In the genomic region with DNA sequence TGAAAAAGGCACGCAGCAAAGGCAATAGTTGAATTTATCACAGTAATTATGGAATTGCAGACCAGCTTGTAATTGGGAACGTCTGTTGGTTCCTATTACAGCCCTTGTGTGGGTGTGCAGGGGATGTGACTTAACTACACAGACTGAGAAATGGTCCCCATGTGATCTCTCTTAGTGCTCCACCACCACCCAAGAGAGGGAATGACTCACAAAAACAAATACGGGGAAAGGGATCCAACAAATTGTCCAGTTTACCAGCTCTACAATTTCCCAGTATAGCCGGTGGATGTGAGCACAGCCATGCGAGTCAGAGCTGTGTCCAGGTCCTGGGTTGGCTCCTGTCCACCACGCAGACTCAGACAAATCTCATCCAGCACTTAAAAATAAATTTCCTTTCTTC, we compare ENCODE assay signal across 27 cellular contexts.
DNase-seq lines count a peak whose midpoint lies in the region; ATAC-seq, FAIRE-seq and TF ChIP-seq lines count a peak whose summit lies in the region.
"Had no signal": no experiment of that assay in that cellular context is flagged by ENCODE, and none has a peak within 500 bp of the region (broad histone marks: within the 10 kb centered on the region; RNA-seq: fewer than 3 reads in every experiment).

No MANE protein-coding gene starts in this region.

- no peaks in the 10 kb centered on the region for H4K20me1 ChIP-seq in GM23248 (ENCODE audit: insufficient read depth)

- no peak overlapping the region for H2AFZ ChIP-seq in GM23248

- H3K4me3 ChIP-seq in GM23248 = no peak overlapping the region
- H3K4me3 ChIP-seq in bronchial epithelial cell (ENCODE audit: low read depth, low read length) = no peak overlapping the region
- H3K4me3 ChIP-seq: Peyer's patch, psoas muscle, SK-N-MC, testis had no signal

- H3K79me2 ChIP-seq in GM23248 (ENCODE audit: insufficient read depth) = no peaks in the 10 kb centered on the region

- peaks cover 33% of the 10 kb centered on the region for H3K4me1 ChIP-seq in GM23248 (ENCODE audit: insufficient read depth)
- H3K4me1 ChIP-seq: Peyer's patch, psoas muscle, testis had no signal

- in situ Hi-C loops in GM23248 (cut with MboI) = no loop called here

- no peak overlapping the region for H3K9ac ChIP-seq in GM23248

- peaks cover 31% of the 10 kb centered on the region for H3F3A ChIP-seq in GM23248 (ENCODE audit: insufficient read depth)

- no peak for TF ChIP-seq CTCF in bronchial epithelial cell (IDR thresholded peaks at IDR 0.05; ENCODE audit: insufficient read depth, low read length, severe bottlenecking)

- DNase-seq in AG08396 (ENCODE audit: low spot score) (peak; percentile 12), GM23248 (peak; percentile 63), bronchial epithelial cell (ENCODE audit: low read depth) (peak; percentile 27), iris pigment epithelial cell (ENCODE audit: low read depth) (peak; percentile 52), T1000 (lab: John Stamatoyannopoulos, UW) (no peak)
- DNase-seq in stimulated activated CD4-positive, alpha-beta T cell treated with anti-CD3 and anti-CD28 coated beads, Interleukin-2, amount 100 ng/mL, for 24 hours = no peak
- DNase-seq: activated CD4-positive, alpha-beta T cell treated with anti-CD3 and anti-CD28 coated beads, Interleukin-2, amount 10 ng/mL, durations not matched to agents 24 days and 14 days; activated CD8-positive, alpha-beta memory T cell treated with anti-CD3 and anti-CD28 coated beads, Interleukin-2, amount 10 ng/mL, durations not matched to agents 7 days and 5 days; C1 segment of cervical spinal cord; cerebellar nuclear complex; left cardiac atrium; NCI-H1092; NCI-H2029 treated with DMSO at 0.1 percent for 48 hours; NCI-H510A treated with DMSO at 0.1 percent for 48 hours; NK-92 treated with Interleukin-12 subunit alpha and Interleukin-12 subunit beta, amount 100 ng/mL, for 24 hours; Peyer's patch; psoas muscle; small intestine; T-helper 17 cell; testis had no signal

- no peak overlapping the region; the same call in 1 of the 2 replicates for H3K27ac ChIP-seq in GM23248
- H3K27ac ChIP-seq: 22Rv1, Peyer's patch, psoas muscle, SK-N-MC, testis, VCaP had no signal

- peak overlapping the region; percentile 16 for H3K4me2 ChIP-seq in GM23248 (ENCODE audit: unreplicated experiment)

- H3K9me3 ChIP-seq in GM23248 (ENCODE audit: low read depth) = no peaks in the 10 kb centered on the region
- H3K9me3 ChIP-seq: Peyer's patch, psoas muscle, testis had no signal

- WGBS in GM23248 (ENCODE audit: low coverage in 1 of 2, low lambda C conversion rate in 2 of 2, missing lambda C conversion rate in 2 of 2), 2 experiments = 10 to 12% methylated on average over 6 of the region's 6 CpGs

- no peak for ATAC-seq in HG02973 (IDR thresholded peaks at IDR 0.05; ENCODE audit: unreplicated experiment)
- no peak for ATAC-seq in GM21528 (IDR thresholded peaks at IDR 0.05; ENCODE audit: low FRiP score, unreplicated experiment)
- ATAC-seq: activated CD8-positive, alpha-beta memory T cell treated with anti-CD3 and anti-CD28 coated beads, Interleukin-2, amount 10 ng/mL, durations not matched to agents 7 days and 5 days; activated naive CD4-positive, alpha-beta T cell treated with anti-CD3 and anti-CD28 coated beads, Interleukin-2, amount 50 U/mL, for 72 hours; left cardiac atrium; psoas muscle; stimulated activated memory B cell treated with anti-CD40 and anti-IgM and Interleukin-4, amounts not matched to agents 10 μg/mL and 1 μg/mL and 100 μg/mL, for 72 hours; T-helper 17 cell had no signal

- H3K27me3 ChIP-seq in GM23248 (replicated peaks; ENCODE audit: insufficient read depth) (no peaks in the 10 kb centered on the region), bronchial epithelial cell (ENCODE audit: control insufficient read depth, insufficient read depth, low read length) (no peaks in the 10 kb centered on the region)
- H3K27me3 ChIP-seq: Peyer's patch, testis had no signal

- peak; percentile 13 for FAIRE-seq in bronchial epithelial cell (lab: Jason Lieb, UNC)
- FAIRE-seq: small intestine had no signal

- H3K36me3 ChIP-seq in GM23248 (ENCODE audit: low read depth) = no peaks in the 10 kb centered on the region
- no peaks in the 10 kb centered on the region for H3K36me3 ChIP-seq in bronchial epithelial cell (ENCODE audit: control insufficient read depth, insufficient read depth, low read length)
- H3K36me3 ChIP-seq: Peyer's patch had no signal

- no peaks in the 10 kb centered on the region for H3K9me2 ChIP-seq in GM23248 (ENCODE audit: insufficient read depth)

Comparison
In these comparisons a context has a peak if more than half of its experiments do, and no peak if none do; other contexts are left out.
1. DNase-seq: peak in AG08396 (single experiment), GM23248 (single experiment), bronchial epithelial cell (single experiment) and iris pigment epithelial cell (single experiment); none in stimulated activated CD4-positive, alpha-beta T cell treated with anti-CD3 and anti-CD28 coated beads, Interleukin-2, amount 100 ng/mL, for 24 hours (0 of 2) and T1000 (single experiment).